9 cellular contexts compared by ENCODE assay signal in the genomic region with DNA sequence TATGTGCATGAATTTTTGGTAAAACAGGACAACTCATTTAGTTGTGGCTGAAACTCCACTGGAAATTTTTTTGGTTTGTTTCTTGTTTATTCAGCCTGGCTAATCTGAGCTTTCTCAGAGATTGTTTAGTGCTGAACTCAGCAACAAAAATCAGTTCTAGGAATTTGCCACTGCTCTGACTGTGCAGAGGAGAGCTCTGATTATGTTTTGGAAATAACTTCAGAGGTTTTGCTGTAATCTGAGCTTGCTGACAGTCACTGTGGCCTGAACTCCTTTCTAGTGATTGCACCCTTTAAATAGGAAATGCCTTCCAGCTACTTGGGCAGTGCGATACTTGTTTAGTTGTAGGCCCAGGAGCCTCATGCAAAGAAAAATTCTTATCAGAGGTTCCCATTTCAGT.
A peak's percentile ranks its signal among the peaks of the same experiment; 100 is the strongest.
DNase-seq lines count a peak whose midpoint lies in the region; ATAC-seq and TF ChIP-seq lines count a peak whose summit lies in the region.
"Had no signal": no experiment of that assay in that cellular context is flagged by ENCODE, and none has a peak within 500 bp of the region (broad histone marks: within the 10 kb centered on the region; RNA-seq: fewer than 3 reads in every experiment).

No MANE protein-coding gene starts in this region.

- H3K27me3 ChIP-seq in parathyroid adenoma (ENCODE audit: control insufficient read depth, insufficient read depth, low read length) = no peaks in the 10 kb centered on the region
- no peaks in the 10 kb centered on the region for H3K27me3 ChIP-seq in psoas muscle (ENCODE audit: insufficient read depth in 3 of 3, low read length in 2 of 3)

- no peak overlapping the region for H3K9ac ChIP-seq in parathyroid adenoma

- CTCF ChIA-PET in RWPE1 (lab: Yijun Ruan, JAX) = no interaction called here

- H3K36me3 ChIP-seq in parathyroid adenoma (ENCODE audit: control insufficient read depth, insufficient read depth, low read length) (no peaks in the 10 kb centered on the region), psoas muscle (ENCODE audit: insufficient read depth in 1 of 2, low read depth in 1 of 2) (peaks cover 2 to 25% of the 10 kb centered on the region in 2 donors)

- POLR2A ChIA-PET in RWPE1 (lab: Yijun Ruan, JAX; ENCODE audit: low non-redundant PET) = interaction anchor here (0.8 kb wide), 1 partner anchor 11 kb away, joined by 3 read pairs; no protein-coding TSS in a partner anchor

- no peaks in the 10 kb centered on the region for H3K27me3 Mint-ChIP-seq in endothelial cell (ENCODE audit: unreplicated experiment)

- intact Hi-C loops in psoas muscle (cut with DNase I) = no loop called here

- 52 to 76% (median 66%) methylated on average over 1 of the region's 1 CpG for WGBS in psoas muscle, 3 donors

- DNase-seq in GM12865 (ENCODE audit: low read depth) (peak; percentile 3), RPMI8226 (peak; percentile 6), endothelial cell (ENCODE audit: low spot score) (no peak), DMS114 treated with DMSO at 0.1 percent for 48 hours (lab: John Stamatoyannopoulos, UW; ENCODE audit: unreplicated experiment) (no peak), psoas muscle (no peak), RWPE1 (ENCODE audit: low spot score) (no peak)
- DNase-seq: NCI-H1930 had no signal

- H3K27ac Mint-ChIP-seq in endothelial cell (ENCODE audit: unreplicated experiment) = peak overlapping the region; percentile 52

- peaks cover 23% of the 10 kb centered on the region for H3K36me3 Mint-ChIP-seq in endothelial cell (ENCODE audit: low read depth, unreplicated experiment)

- H3K4me1 Mint-ChIP-seq in endothelial cell (ENCODE audit: unreplicated experiment) = peaks cover 22% of the 10 kb centered on the region

- H3K4me3 ChIP-seq in GM12865 (ENCODE audit: low read depth, low read length) (no peak overlapping the region), parathyroid adenoma (ENCODE audit: low read depth, low read length) (peak overlapping the region; percentile 28), psoas muscle (no peak overlapping the region)

- TF ChIP-seq CTCF in GM12865 (IDR thresholded peaks at IDR 0.05; ENCODE audit: insufficient read depth, low read depth, low read length, missing control alignments) (no peak), endothelial cell (IDR thresholded peaks at IDR 0.05; ENCODE audit: unreplicated experiment) (no peak), parathyroid adenoma (IDR thresholded peaks at IDR 0.05) (no peak), psoas muscle (IDR thresholded peaks at IDR 0.05) (no peak), RWPE1 (conservative IDR thresholded peaks at IDR 0.05; ENCODE audit: low read depth) (no peak)

- H3K4me1 ChIP-seq in parathyroid adenoma (peaks cover 7% of the 10 kb centered on the region), psoas muscle (no peaks in the 10 kb centered on the region)

- H3K79me2 ChIP-seq in parathyroid adenoma = no peaks in the 10 kb centered on the region

- H3K9me3 ChIP-seq in parathyroid adenoma (ENCODE audit: control insufficient read depth, low read length) (no peaks in the 10 kb centered on the region), psoas muscle (peaks cover 8% of the 10 kb centered on the region)

- H3K9me3 Mint-ChIP-seq in endothelial cell (ENCODE audit: unreplicated experiment) = peaks cover 10% of the 10 kb centered on the region

- ATAC-seq in psoas muscle = no peak
- ATAC-seq in GM18870 (IDR thresholded peaks at IDR 0.05; ENCODE audit: unreplicated experiment) = no peak

- H3K27ac ChIP-seq in parathyroid adenoma (peak overlapping the region; percentile 88), psoas muscle (no peak overlapping the region), RWPE1 (no peak overlapping the region)

- peak overlapping the region; percentile 56 for H3K4me2 ChIP-seq in parathyroid adenoma (ENCODE audit: low read length)

- no peak overlapping the region for H2AFZ ChIP-seq in parathyroid adenoma

- no peak overlapping the region for H3K4me3 Mint-ChIP-seq in endothelial cell (ENCODE audit: unreplicated experiment)

Comparison
In these comparisons a context has a peak if more than half of its experiments do, and no peak if none do; other contexts are left out.
1. DNase-seq: peak in GM12865 (single experiment) and RPMI8226 (single experiment); none in endothelial cell (single experiment), DMS114 treated with DMSO at 0.1 percent for 48 hours (single experiment), psoas muscle (0 of 2) and RWPE1 (single experiment).